In genomic region chr2:229713371-229714079, GRCh38 we compare ENCODE assay signal across 8 cellular contexts. TPM values are rescaled to one million over a fixed set of nuclear protein-coding genes. Genes with fewer than 3 reads are reported as not detected.
DNase-seq lines count a peak whose midpoint lies in the region; ATAC-seq, FAIRE-seq and TF ChIP-seq lines count a peak whose summit lies in the region.

No MANE protein-coding gene starts in this region.

- TF ChIP-seq CTCF in astrocyte of the cerebellum (IDR thresholded peaks at IDR 0.05; ENCODE audit: low read depth, low read length, missing control alignments) = no peak

- no peak for FAIRE-seq in GM12891 (lab: Jason Lieb, UNC)

- DNase-seq in ACHN = peak; percentile 46
- DNase-seq in NCI-H146 (lab: John Stamatoyannopoulos, UW) = peak; percentile 64
- DNase-seq in astrocyte of the cerebellum (ENCODE audit: low read depth) = no peak
- peak; percentile 73 for DNase-seq in iPS-NIHi11 (ENCODE audit: low spot score)
- peak; percentile 31 for DNase-seq in stimulated activated CD8-positive, alpha-beta memory T cell treated with anti-CD3 and anti-CD28 coated beads, Interleukin-4, amount 100 ng/mL, for 48 hours
- no peak for DNase-seq in KG1 (lab: John Stamatoyannopoulos, UW)
- DNase-seq in GM12891 (ENCODE audit: insufficient read length, low spot score) = no peak

- peak; percentile 22 for ATAC-seq in GM18909 (IDR thresholded peaks at IDR 0.05; ENCODE audit: poor library complexity, unreplicated experiment)

- TF ChIP-seq POLR2A in GM12891 (IDR thresholded peaks at IDR 0.05; ENCODE audit: low read depth, low read length) = no peak

- in situ Hi-C loops in ACHN (cut with HindIII; ENCODE audit: low pct_ligation_motif_present, low pct_unique_long_range_greater_than_20kb, low sequenced_read_pairs) = no loop called here
- in situ Hi-C loops in astrocyte of the cerebellum (cut with HindIII; ENCODE audit: low sequenced_read_pairs) = no loop called here

- H3K4me3 ChIP-seq in astrocyte of the cerebellum (ENCODE audit: low read depth, low read length) = peak overlapping the region; percentile 48

TF ChIP-seq in GM12891, 5 proteins besides CTCF, POLR2A, EP300 and RAD21:
- TF ChIP-seq PAX5 (IDR thresholded peaks at IDR 0.05; ENCODE audit: insufficient read depth, low read length, severe bottlenecking) (no peak), TAF1 (IDR thresholded peaks at IDR 0.05; ENCODE audit: low read depth, low read length) (no peak), POU2F2 (IDR thresholded peaks at IDR 0.05; ENCODE audit: low read depth, low read length) (no peak), SPI1 (IDR thresholded peaks at IDR 0.05; ENCODE audit: low read depth, low read length) (no peak), POLR2AphosphoS5 (IDR thresholded peaks at IDR 0.05; ENCODE audit: low read depth, low read length) (no peak)
TF ChIP-seq in GM12891: peak in this region for 0.

RNA-seq across cellular contexts. Expression of gene DNER, which starts 0.8 kb away (rescaled TPM):
- polyA plus RNA-seq in GM12891 (2012; ENCODE audit: low read depth, missing spikeins) = 0.03 TPM

Comparison
In these comparisons a context has a peak if more than half of its experiments do, and no peak if none do; other contexts are left out.
1. DNase-seq: peak in ACHN (single experiment), NCI-H146 (single experiment), iPS-NIHi11 (single experiment) and stimulated activated CD8-positive, alpha-beta memory T cell treated with anti-CD3 and anti-CD28 coated beads, Interleukin-4, amount 100 ng/mL, for 48 hours (single experiment); none in astrocyte of the cerebellum (single experiment), KG1 (single experiment) and GM12891 (single experiment).